In genomic region chr13:29987340-29987739, GRCh38 we compare ENCODE assay signal across 9 cellular contexts.
"Had no signal": no experiment of that assay in that cellular context is flagged by ENCODE, and none has a peak within 500 bp of the region (broad histone marks: within the 10 kb centered on the region; RNA-seq: fewer than 3 reads in every experiment).

No MANE protein-coding gene starts in this region.

- ATAC-seq: GM23338, HCT116 had no signal

- H3K27ac ChIP-seq: GM23248 had no signal

- H3K4me3 ChIP-seq: GM23248, GM23338, HAP-1 had no signal

- DNase-seq: GM23248, GOT3, H7, H9, HCEC 1CT, HFFc6 had no signal

- H3K4me1 ChIP-seq: HAP-1 had no signal

- H3K36me3 ChIP-seq: HAP-1 had no signal

- H3K4me3 Mint-ChIP-seq: GM23338, H9, HFFc6 had no signal

- H3K27ac Mint-ChIP-seq: GM23338, H9, HFFc6 had no signal

- H3K4me1 Mint-ChIP-seq: GM23338, H9 had no signal
